In the genomic region with DNA sequence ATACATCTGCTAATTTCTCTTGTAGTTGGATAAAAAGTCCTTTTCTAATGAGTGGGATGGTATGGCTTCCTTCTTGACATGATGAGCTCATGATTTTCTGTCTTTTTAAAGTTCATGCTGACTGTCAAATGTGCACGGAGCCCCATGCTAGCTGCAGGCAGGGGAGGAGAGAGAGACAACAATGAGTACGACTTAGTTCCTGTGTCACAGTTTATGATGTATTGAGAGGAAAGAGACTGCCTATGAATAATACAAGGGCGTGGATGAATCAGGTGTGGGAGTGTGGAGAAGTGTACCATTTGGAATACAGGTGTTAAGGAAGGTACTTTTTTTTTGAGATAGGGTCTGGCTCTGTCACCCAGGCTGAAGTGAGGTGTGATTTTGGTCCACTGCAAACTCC, we compare ENCODE assay signal across 19 cellular contexts. TPM values are rescaled to one million over a fixed set of nuclear protein-coding genes. Genes with fewer than 3 reads are reported as not detected.
DNase-seq lines count a peak whose midpoint lies in the region; ATAC-seq and TF ChIP-seq lines count a peak whose summit lies in the region.
"Had no signal": no experiment of that assay in that cellular context is flagged by ENCODE, and none has a peak within 500 bp of the region (broad histone marks: within the 10 kb centered on the region; RNA-seq: fewer than 3 reads in every experiment).

No MANE protein-coding gene starts in this region.

- 69% methylated on average over 3 of the region's 3 CpGs for WGBS in esophagus muscularis mucosa

- no peaks in the 10 kb centered on the region for H3K4me1 ChIP-seq in esophagus muscularis mucosa
- H3K4me1 ChIP-seq in HAP-1, result no peaks in the 10 kb centered on the region

- in situ Hi-C loops in HAP-1 (cut with MboI; ENCODE audit: low sequenced_read_pairs), result no loop called here

- no peak for TF ChIP-seq CTCF in esophagus muscularis mucosa (IDR thresholded peaks at IDR 0.05)
- TF ChIP-seq CTCF in type B pancreatic cell (conservative IDR thresholded peaks at IDR 0.05), result no peak

- H3K27ac ChIP-seq in esophagus muscularis mucosa (replicated peaks in 1 of 4), result no peak overlapping the region
- H3K27ac ChIP-seq: BLaER1, HL-60, RWPE1 had no signal

- peak overlapping the region; percentile 32 for H3K27ac Mint-ChIP-seq in type B pancreatic cell
- H3K27ac Mint-ChIP-seq: CD4-positive, alpha-beta memory T cell; IgD-negative memory B cell had no signal

- H3K36me3 ChIP-seq in esophagus muscularis mucosa (no peaks in the 10 kb centered on the region), HAP-1 (replicated peaks) (no peaks in the 10 kb centered on the region)
- H3K36me3 ChIP-seq: BLaER1 had no signal

- H3K9me3 ChIP-seq in esophagus muscularis mucosa (no peaks in the 10 kb centered on the region), HAP-1 (no peaks in the 10 kb centered on the region)
- H3K9me3 ChIP-seq: BLaER1 had no signal

- no peak for TF ChIP-seq EP300 in esophagus muscularis mucosa (IDR thresholded peaks at IDR 0.05)

- no peak for TF ChIP-seq POLR2A in esophagus muscularis mucosa (IDR thresholded peaks at IDR 0.05; ENCODE audit: low read depth)

- H3K27me3 ChIP-seq in esophagus muscularis mucosa (peaks cover 0 to 6% (median 0%) of the 10 kb centered on the region in 4 donors), HAP-1 (ENCODE audit: low read depth) (no peaks in the 10 kb centered on the region)
- H3K27me3 ChIP-seq: BLaER1 had no signal

- H3K4me1 Mint-ChIP-seq in type B pancreatic cell (ENCODE audit: unreplicated experiment), result no peaks in the 10 kb centered on the region
- H3K4me1 Mint-ChIP-seq: IgD-negative memory B cell had no signal

- H3K36me3 Mint-ChIP-seq in type B pancreatic cell, result no peaks in the 10 kb centered on the region
- H3K36me3 Mint-ChIP-seq: CD4-positive, alpha-beta memory T cell; IgD-negative memory B cell had no signal

- H3K27me3 Mint-ChIP-seq in type B pancreatic cell, result peaks cover 5% of the 10 kb centered on the region

- no peaks in the 10 kb centered on the region for H3K9me3 Mint-ChIP-seq in type B pancreatic cell
- H3K9me3 Mint-ChIP-seq: CD4-positive, alpha-beta memory T cell had no signal

- H3K4me3 Mint-ChIP-seq in type B pancreatic cell, result no peak overlapping the region
- H3K4me3 Mint-ChIP-seq: CD4-positive, alpha-beta memory T cell; IgD-negative memory B cell had no signal

- no peak overlapping the region for H3K4me3 ChIP-seq in esophagus muscularis mucosa
- no peak overlapping the region for H3K4me3 ChIP-seq in HAP-1
- H3K4me3 ChIP-seq: BLaER1 had no signal

- DNase-seq in NCI-H345 (lab: John Stamatoyannopoulos, UW) (peak; percentile 9), NCI-H345 treated with DMSO at 0.1 percent for 48 hours (lab: John Stamatoyannopoulos, UW; ENCODE audit: unreplicated experiment) (no peak), SW480 (ENCODE audit: low spot score) (peak; percentile 6), esophagus muscularis mucosa (ENCODE audit: extremely low spot score) (peak; percentile 7), type B pancreatic cell (ENCODE audit: extremely low spot score, unreplicated experiment) (no peak), left lobe of liver (ENCODE audit: low spot score) (no peak), HAP-1 (ENCODE audit: low spot score in 2 of 2) (no peak), NCI-H524 treated with DMSO at 0.1 percent for 48 hours (lab: John Stamatoyannopoulos, UW) (no peak)
- DNase-seq: CD4-positive, alpha-beta memory T cell; DMS79 treated with DMSO at 0.1 percent for 48 hours; GF-D8; NCI-H1048; NCI-H2227 treated with DMSO at 0.1 percent for 48 hours; SHP77 treated with DMSO at 0.1 percent for 48 hours had no signal

- no peak for ATAC-seq in left lobe of liver
- ATAC-seq: Panc1 had no signal

- intact Hi-C loops in esophagus muscularis mucosa (cut with DNase I), result no loop called here

RNA-seq across cellular contexts. Expression of gene TBC1D30, which starts 10.7 kb away (rescaled TPM):
- total RNA-seq in esophagus muscularis mucosa (1 to 10 TPM; 1.9 to 4.0 (median 2.7) TPM), type B pancreatic cell (ENCODE audit: low replicate concordance) (2.8 and 5.6 TPM in 2 replicates), left lobe of liver (2.1 TPM)

RNA-seq across cellular contexts. Expression of gene GNS, which starts 54.5 kb away (rescaled TPM):
- total RNA-seq in esophagus muscularis mucosa (10 to 100 TPM; 71.0 to 92.9 (median 89.9) TPM), type B pancreatic cell (ENCODE audit: low replicate concordance) (76.7 and 84.7 TPM in 2 replicates), left lobe of liver (41.2 TPM)

Comparison
In these comparisons a context has a peak if more than half of its experiments do, and no peak if none do; other contexts are left out.
1. DNase-seq: peak in NCI-H345 (single experiment), SW480 (single experiment) and esophagus muscularis mucosa (single experiment); none in NCI-H345 treated with DMSO at 0.1 percent for 48 hours (single experiment), type B pancreatic cell (single experiment), left lobe of liver (single experiment), HAP-1 (0 of 2) and NCI-H524 treated with DMSO at 0.1 percent for 48 hours (single experiment).